Comparison of ENCODE assay signal across 17 cellular contexts in genomic region chr6:156862711-156863110, GRCh38.
DNase-seq lines count a peak whose midpoint lies in the region; ATAC-seq and TF ChIP-seq lines count a peak whose summit lies in the region.
"Had no signal": no experiment of that assay in that cellular context is flagged by ENCODE, and none has a peak within 500 bp of the region (broad histone marks: within the 10 kb centered on the region; RNA-seq: fewer than 3 reads in every experiment).

No MANE protein-coding gene starts in this region.

- no peaks in the 10 kb centered on the region for H3K27me3 Mint-ChIP-seq in activated CD8-positive, alpha-beta T cell treated with anti-CD3 and anti-CD28 coated beads for 36 hours
- no peaks in the 10 kb centered on the region for H3K27me3 Mint-ChIP-seq in activated CD8-positive, alpha-beta T cell treated with anti-CD3 and anti-CD28 coated beads, Interleukin-2, amount 10 ng/mL, durations not matched to agents 7 days and 5 days (ENCODE audit: low read depth)
- no peaks in the 10 kb centered on the region for H3K27me3 Mint-ChIP-seq in stimulated activated memory B cell treated with anti-CD40 and anti-IgM and Interleukin-4, amounts not matched to agents 10 μg/mL and 1 μg/mL and 100 μg/mL, for 72 hours
- H3K27me3 Mint-ChIP-seq: progenitor cell of endocrine pancreas had no signal

- H3K4me3 Mint-ChIP-seq in activated CD8-positive, alpha-beta T cell treated with anti-CD3 and anti-CD28 coated beads for 36 hours, result no peak overlapping the region
- no peak overlapping the region for H3K4me3 Mint-ChIP-seq in activated CD8-positive, alpha-beta T cell treated with anti-CD3 and anti-CD28 coated beads, Interleukin-2, amount 10 ng/mL, durations not matched to agents 7 days and 5 days
- H3K4me3 Mint-ChIP-seq in stimulated activated memory B cell treated with anti-CD40 and anti-IgM and Interleukin-4, amounts not matched to agents 10 μg/mL and 1 μg/mL and 100 μg/mL, for 72 hours, result no peak overlapping the region
- H3K4me3 Mint-ChIP-seq: T-helper 1 cell treated with Interleukin-12 subunit alpha and Interleukin-12 subunit beta and Interleukin-4 antibody, amounts not matched to agents 30 μg/mL and 1 μg/mL, for 36 hours had no signal

- ATAC-seq in activated CD8-positive, alpha-beta T cell treated with anti-CD3 and anti-CD28 coated beads for 36 hours, result peak; percentile 57
- no peak for ATAC-seq in activated CD8-positive, alpha-beta T cell treated with anti-CD3 and anti-CD28 coated beads, Interleukin-2, amount 10 ng/mL, durations not matched to agents 7 days and 5 days
- peak; percentile 31 for ATAC-seq in stimulated activated memory B cell treated with anti-CD40 and anti-IgM and Interleukin-4, amounts not matched to agents 10 μg/mL and 1 μg/mL and 100 μg/mL, for 72 hours
- ATAC-seq in HG02623 (IDR thresholded peaks at IDR 0.05; ENCODE audit: unreplicated experiment) (no peak), GM21423 (IDR thresholded peaks at IDR 0.05; ENCODE audit: unreplicated experiment) (no peak)
- ATAC-seq: foreskin keratinocyte, left lobe of liver had no signal

- POLR2A ChIA-PET in activated CD8-positive, alpha-beta T cell treated with anti-CD3 and anti-CD28 coated beads for 36 hours (lab: Charles Lee), result no interaction called here
- POLR2A ChIA-PET in activated CD8-positive, alpha-beta T cell treated with anti-CD3 and anti-CD28 coated beads, Interleukin-2, amount 10 ng/mL, durations not matched to agents 7 days and 5 days (lab: Charles Lee), result no interaction called here

- peak; percentile 47 for DNase-seq in activated CD8-positive, alpha-beta T cell treated with anti-CD3 and anti-CD28 coated beads for 36 hours
- no peak for DNase-seq in activated CD8-positive, alpha-beta T cell treated with anti-CD3 and anti-CD28 coated beads, Interleukin-2, amount 10 ng/mL, durations not matched to agents 7 days and 5 days
- DNase-seq in activated CD4-positive, alpha-beta T cell treated with anti-CD3 and anti-CD28 coated beads, Interleukin-2, amount 50 U/mL, for 48 hours, result peak; percentile 55 to 59
- DNase-seq in head of caudate nucleus, result peak in 28 of 42 donors; percentile 9 to 73 (median 40)
- no peak for DNase-seq in hypothalamus (lab: John Stamatoyannopoulos, UW)
- DNase-seq: central memory CD4-positive, alpha-beta T cell; foreskin keratinocyte; GOT3; NCI-H1436; NCI-H2227 treated with DMSO at 0.1 percent for 48 hours; Right ventricle myocardium superior had no signal

- peaks cover 6% of the 10 kb centered on the region for H3K36me3 Mint-ChIP-seq in activated CD8-positive, alpha-beta T cell treated with anti-CD3 and anti-CD28 coated beads for 36 hours (ENCODE audit: low read depth)
- peaks cover 2% of the 10 kb centered on the region for H3K36me3 Mint-ChIP-seq in activated CD8-positive, alpha-beta T cell treated with anti-CD3 and anti-CD28 coated beads, Interleukin-2, amount 10 ng/mL, durations not matched to agents 7 days and 5 days (ENCODE audit: low read depth)
- H3K36me3 Mint-ChIP-seq in stimulated activated memory B cell treated with anti-CD40 and anti-IgM and Interleukin-4, amounts not matched to agents 10 μg/mL and 1 μg/mL and 100 μg/mL, for 72 hours, result peaks cover 27% of the 10 kb centered on the region

- H3K27ac Mint-ChIP-seq in activated CD8-positive, alpha-beta T cell treated with anti-CD3 and anti-CD28 coated beads for 36 hours, result peak overlapping the region; percentile 4
- H3K27ac Mint-ChIP-seq in activated CD8-positive, alpha-beta T cell treated with anti-CD3 and anti-CD28 coated beads, Interleukin-2, amount 10 ng/mL, durations not matched to agents 7 days and 5 days, result no peak overlapping the region
- H3K27ac Mint-ChIP-seq in stimulated activated memory B cell treated with anti-CD40 and anti-IgM and Interleukin-4, amounts not matched to agents 10 μg/mL and 1 μg/mL and 100 μg/mL, for 72 hours, result peak overlapping the region; percentile 26

- no peak for TF ChIP-seq CTCF in activated CD8-positive, alpha-beta T cell treated with anti-CD3 and anti-CD28 coated beads for 36 hours (IDR thresholded peaks at IDR 0.05)

- H3K4me1 Mint-ChIP-seq in activated CD8-positive, alpha-beta T cell treated with anti-CD3 and anti-CD28 coated beads for 36 hours (ENCODE audit: low read depth), result peaks cover 77% of the 10 kb centered on the region
- peaks cover 28% of the 10 kb centered on the region for H3K4me1 Mint-ChIP-seq in activated CD8-positive, alpha-beta T cell treated with anti-CD3 and anti-CD28 coated beads, Interleukin-2, amount 10 ng/mL, durations not matched to agents 7 days and 5 days (ENCODE audit: low read depth)
- peaks cover 74% of the 10 kb centered on the region for H3K4me1 Mint-ChIP-seq in stimulated activated memory B cell treated with anti-CD40 and anti-IgM and Interleukin-4, amounts not matched to agents 10 μg/mL and 1 μg/mL and 100 μg/mL, for 72 hours

- H3K9me3 Mint-ChIP-seq in activated CD8-positive, alpha-beta T cell treated with anti-CD3 and anti-CD28 coated beads for 36 hours, result peaks cover 1% of the 10 kb centered on the region
- no peaks in the 10 kb centered on the region for H3K9me3 Mint-ChIP-seq in activated CD8-positive, alpha-beta T cell treated with anti-CD3 and anti-CD28 coated beads, Interleukin-2, amount 10 ng/mL, durations not matched to agents 7 days and 5 days (ENCODE audit: insufficient read depth)
- H3K9me3 Mint-ChIP-seq in stimulated activated memory B cell treated with anti-CD40 and anti-IgM and Interleukin-4, amounts not matched to agents 10 μg/mL and 1 μg/mL and 100 μg/mL, for 72 hours, result no peaks in the 10 kb centered on the region
- H3K9me3 Mint-ChIP-seq: T-helper 1 cell treated with Interleukin-12 subunit alpha and Interleukin-12 subunit beta and Interleukin-4 antibody, amounts not matched to agents 30 μg/mL and 1 μg/mL, for 36 hours had no signal

- intact Hi-C loops in activated CD8-positive, alpha-beta T cell treated with anti-CD3 and anti-CD28 coated beads for 36 hours (cut with micrococcal nuclease), result no loop called here
- intact Hi-C loops in head of caudate nucleus (cut with DNase I), result no loop called here

- CTCF ChIA-PET in activated CD8-positive, alpha-beta T cell treated with anti-CD3 and anti-CD28 coated beads for 36 hours (lab: Charles Lee), result no interaction called here
- CTCF ChIA-PET in activated CD8-positive, alpha-beta T cell treated with anti-CD3 and anti-CD28 coated beads, Interleukin-2, amount 10 ng/mL, durations not matched to agents 7 days and 5 days (lab: Charles Lee), result no interaction called here

Comparison
In these comparisons a context has a peak if more than half of its experiments do, and no peak if none do; other contexts are left out.
1. ATAC-seq: peak in activated CD8-positive, alpha-beta T cell treated with anti-CD3 and anti-CD28 coated beads for 36 hours (single experiment) and stimulated activated memory B cell treated with anti-CD40 and anti-IgM and Interleukin-4, amounts not matched to agents 10 μg/mL and 1 μg/mL and 100 μg/mL, for 72 hours (single experiment); none in activated CD8-positive, alpha-beta T cell treated with anti-CD3 and anti-CD28 coated beads, Interleukin-2, amount 10 ng/mL, durations not matched to agents 7 days and 5 days (single experiment), HG02623 (single experiment) and GM21423 (single experiment).
2. DNase-seq: peak in activated CD8-positive, alpha-beta T cell treated with anti-CD3 and anti-CD28 coated beads for 36 hours (single experiment), activated CD4-positive, alpha-beta T cell treated with anti-CD3 and anti-CD28 coated beads, Interleukin-2, amount 50 U/mL, for 48 hours (2 of 2) and head of caudate nucleus (28 of 42); none in activated CD8-positive, alpha-beta T cell treated with anti-CD3 and anti-CD28 coated beads, Interleukin-2, amount 10 ng/mL, durations not matched to agents 7 days and 5 days (single experiment) and hypothalamus (0 of 51).